ENCODE assay signal across 26 cellular contexts in the genomic region with DNA sequence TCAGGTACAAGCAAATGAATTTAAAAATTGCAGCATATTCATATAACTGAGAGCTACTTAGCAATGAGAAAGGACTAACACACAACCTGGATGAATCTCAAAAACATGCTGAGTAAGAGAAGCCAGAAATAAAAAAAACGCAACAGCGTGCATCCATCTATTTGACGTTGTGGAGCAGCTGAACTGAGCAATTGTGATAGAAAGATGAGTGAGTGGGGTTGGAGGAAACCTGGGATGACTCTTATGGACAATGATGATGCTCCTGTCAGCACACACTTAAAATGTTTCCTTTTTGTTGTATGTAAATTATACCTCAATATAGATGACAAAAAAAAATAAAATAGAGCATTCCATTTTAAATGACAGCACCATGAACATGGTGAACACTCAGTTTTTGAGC.
"Had no signal": no experiment of that assay in that cellular context is flagged by ENCODE, and none has a peak within 500 bp of the region (broad histone marks: within the 10 kb centered on the region; RNA-seq: fewer than 3 reads in every experiment).

No MANE protein-coding gene starts in this region.

- H3K27me3 ChIP-seq: gastrocnemius medialis, thyroid gland had no signal

- H3K9me3 ChIP-seq: gastrocnemius medialis, neutrophil, right lobe of liver, stomach, thyroid gland, vagina had no signal

- DNase-seq: cortex of kidney; dorsolateral prefrontal cortex; effector CD4-positive, alpha-beta T cell; foreskin fibroblast; gastrocnemius medialis; head of caudate nucleus; naive B cell; right lobe of liver; stimulated activated CD4-positive, alpha-beta T cell treated with anti-CD3 and anti-CD28 coated beads, Interleukin-12 subunit alpha, Interleukin-12 subunit beta, amount 100 ng/mL, for 4 hours; stimulated activated CD4-positive, alpha-beta T cell treated with anti-CD3 and anti-CD28 coated beads, Interleukin-1b, Interleukin-23, amount 100 ng/mL, for 48 hours; stimulated activated CD4-positive, alpha-beta T cell treated with anti-CD3 and anti-CD28 coated beads, Interleukin-4, amount 100 ng/mL, for 1 hour; stimulated activated CD8-positive, alpha-beta memory T cell treated with anti-CD3 and anti-CD28 coated beads, Interleukin-4, amount 100 ng/mL, for 48 hours; stimulated activated naive CD4-positive, alpha-beta T cell treated with Interleukin-2 at 50 U/mL for 16 hours; stomach; thyroid gland; trophoblast cell had no signal

- H3K4me3 Mint-ChIP-seq: memory B cell; naive B cell; natural killer cell treated with Interleukin-12 subunit alpha and Interleukin-12 subunit beta and Interleukin-15 and Interleukin-18, amount 100 ng/mL, for 72 hours; neural crest cell had no signal

- H3K27ac ChIP-seq: dorsolateral prefrontal cortex, gastrocnemius medialis, neutrophil, parathyroid adenoma, right lobe of liver, stomach, thyroid gland, vagina had no signal

- H3K4me1 ChIP-seq: gastrocnemius medialis, parathyroid adenoma, right lobe of liver, stomach, vagina had no signal

- H3K36me3 Mint-ChIP-seq: memory B cell; naive B cell; natural killer cell treated with Interleukin-12 subunit alpha and Interleukin-12 subunit beta and Interleukin-15 and Interleukin-18, amount 100 ng/mL, for 72 hours had no signal

- H3K9me3 Mint-ChIP-seq: memory B cell; naive B cell; natural killer cell treated with Interleukin-12 subunit alpha and Interleukin-12 subunit beta and Interleukin-15 and Interleukin-18, amount 100 ng/mL, for 72 hours had no signal

- H3K4me3 ChIP-seq: dorsolateral prefrontal cortex, gastrocnemius medialis, lung, right lobe of liver, smooth muscle cell, stomach, thyroid gland, vagina had no signal

- H3K27ac Mint-ChIP-seq: memory B cell; naive B cell; natural killer cell treated with Interleukin-12 subunit alpha and Interleukin-12 subunit beta and Interleukin-15 and Interleukin-18, amount 100 ng/mL, for 72 hours; progenitor cell of endocrine pancreas had no signal

- H3K4me1 Mint-ChIP-seq: memory B cell, naive B cell, neural crest cell had no signal

- ATAC-seq: gastrocnemius medialis; left lobe of liver; natural killer cell treated with Interleukin-12 subunit alpha and Interleukin-12 subunit beta and Interleukin-15 and Interleukin-18, amount 100 ng/mL, for 72 hours; right lobe of liver had no signal

- H3K27me3 Mint-ChIP-seq: progenitor cell of endocrine pancreas had no signal

- H3K36me3 ChIP-seq: gastrocnemius medialis, neutrophil, right lobe of liver, stomach, thyroid gland, vagina had no signal
